8 cellular contexts compared by ENCODE assay signal in genomic region chr18:14086459-14087231, GRCh38. TPM values are rescaled to one million over a fixed set of nuclear protein-coding genes. Genes with fewer than 3 reads are reported as not detected.
DNase-seq lines count a peak whose midpoint lies in the region; ATAC-seq, FAIRE-seq and TF ChIP-seq lines count a peak whose summit lies in the region.

No MANE protein-coding gene starts in this region.

- peak; percentile 13 for FAIRE-seq in frontal cortex (lab: Jason Lieb, UNC)

- 28 to 38% methylated on average over 9 of the region's 9 CpGs for WGBS in sigmoid colon, 2 donors

- peak; percentile 67 for TF ChIP-seq CTCF in GM06990 (IDR thresholded peaks at IDR 0.05; ENCODE audit: insufficient read depth, low read length, poor library complexity, severe bottlenecking)
- TF ChIP-seq CTCF in LNCaP clone FGC (IDR thresholded peaks at IDR 0.05; ENCODE audit: control insufficient read depth, extremely low read depth, insufficient read depth): peak; percentile 89
- peak in 3 of 4 experiments; percentile 14 to 45 (median 41) for TF ChIP-seq CTCF in sigmoid colon (IDR thresholded peaks at IDR 0.05)

- no peaks in the 10 kb centered on the region for H3K9me3 ChIP-seq in sigmoid colon

- H3K36me3 ChIP-seq in GM06990 (ENCODE audit: control insufficient read depth, insufficient read depth, low read length) (no peaks in the 10 kb centered on the region), sigmoid colon (no peaks in the 10 kb centered on the region)

- H3K4me3 ChIP-seq in GM06990 (replicated peaks; ENCODE audit: low read depth, low read length) (no peak overlapping the region), LNCaP clone FGC (ENCODE audit: low read depth, low read length) (no peak overlapping the region), sigmoid colon (no peak overlapping the region)

- H3K27me3 ChIP-seq in GM06990 (replicated peaks; ENCODE audit: control insufficient read depth, insufficient read depth, low read length) (no peaks in the 10 kb centered on the region), sigmoid colon (no peaks in the 10 kb centered on the region)

- DNase-seq in A172 (ENCODE audit: low spot score) (peak; percentile 28), GM06990 (ENCODE audit: extremely low read depth, insufficient read length) (peak; percentile 25), LNCaP clone FGC (ENCODE audit: low read depth) (no peak), SK-N-DZ (ENCODE audit: low spot score) (peak; percentile 35), frontal cortex (ENCODE audit: low spot score in 2 of 2) (peak; percentile 3 to 23), sigmoid colon (no peak)
- no peak for DNase-seq in activated CD4-positive, alpha-beta T cell treated with anti-CD3 and anti-CD28 coated beads, Interleukin-2, amount 50 U/mL, for 48 hours

- intact Hi-C loops in sigmoid colon (cut with DNase I): loop anchor here (10.0 kb wide), 1 partner anchor 262 kb away; the partner anchor contains the start of gene MC5R

- no peak for TF ChIP-seq POLR2A in sigmoid colon (IDR thresholded peaks at IDR 0.05)

- H3K4me1 ChIP-seq in sigmoid colon: no peaks in the 10 kb centered on the region

- H3K27ac ChIP-seq in sigmoid colon: no peak overlapping the region

- no peak for ATAC-seq in HG03097 (IDR thresholded peaks at IDR 0.05; ENCODE audit: low FRiP score, unreplicated experiment)

- no peak for TF ChIP-seq EP300 in sigmoid colon (IDR thresholded peaks at IDR 0.05)

RNA-seq across cellular contexts. Expression of gene ZNF519, which starts 45.6 kb away (rescaled TPM):
- total RNA-seq in A172 (2014; rRNA removed; shearing (Covaris generic)): 11.1 and 19.4 TPM in 2 replicates
- 33.3 and 41.2 TPM in 2 replicates for polyA plus RNA-seq in SK-N-DZ (2014; cell fraction: cytosol; rRNA removed)
- polyA plus RNA-seq in SK-N-DZ (2014; cell fraction: nucleus; rRNA removed): 51.2 and 77.8 TPM in 2 replicates
- total RNA-seq in frontal cortex: 46.1 TPM
- total RNA-seq in sigmoid colon: 10 to 100 TPM; 11.8 to 46.0 (median 21.4) TPM
- polyA plus RNA-seq in sigmoid colon: 1 to 10 TPM in 1 of 3 donors, under 1 TPM in 1, not detected in 1; under 0.01 to 2.3 TPM

Comparison
In these comparisons a context has a peak if more than half of its experiments do, and no peak if none do; other contexts are left out.
1. DNase-seq: peak in A172 (single experiment), GM06990 (single experiment), SK-N-DZ (single experiment) and frontal cortex (2 of 2); none in LNCaP clone FGC (single experiment), sigmoid colon (single experiment) and activated CD4-positive, alpha-beta T cell treated with anti-CD3 and anti-CD28 coated beads, Interleukin-2, amount 50 U/mL, for 48 hours (0 of 2).
2. Peak in every context shown above with its lines, with median percentiles within 50 percentile points of each other: CTCF ChIP-seq.